In the genomic region with DNA sequence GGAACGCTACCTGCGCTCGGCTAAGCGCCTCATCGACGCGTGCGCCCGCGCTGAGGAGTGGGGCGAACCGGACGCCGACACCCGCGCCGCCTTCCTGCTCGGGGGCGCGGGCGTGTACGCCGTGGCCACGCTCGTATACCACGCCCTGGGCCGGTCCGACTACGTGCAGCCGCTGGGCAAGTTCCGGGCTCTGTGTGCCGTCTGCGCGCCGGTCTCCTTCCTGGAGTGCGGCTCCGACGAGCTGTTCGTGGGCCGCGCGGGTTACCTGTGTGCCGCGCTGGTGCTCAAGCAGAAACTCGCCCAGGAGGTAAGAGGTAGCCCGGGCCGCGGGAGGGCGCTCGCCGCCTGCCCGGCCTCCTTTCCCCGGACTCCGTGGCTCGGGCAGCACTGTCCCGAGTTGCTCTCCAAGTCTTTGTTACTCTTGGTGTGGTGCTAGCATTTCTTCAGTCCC, we compare ENCODE assay signal across 7 cellular contexts. TPM values are rescaled to one million over a fixed set of nuclear protein-coding genes. Genes with fewer than 3 reads are reported as not detected.
A peak's percentile ranks its signal among the peaks of the same experiment; 100 is the strongest.
DNase-seq lines count a peak whose midpoint lies in the region; ATAC-seq and TF ChIP-seq lines count a peak whose summit lies in the region.
"Not testable (repeated sequence)": the region's sequence is repeated elsewhere in the genome, so short reads cannot be mapped to it uniquely, and the experiment has no call there.

No MANE protein-coding gene starts in this region.

- peaks cover 47% of the 10 kb centered on the region for H3K27me3 Mint-ChIP-seq in activated T-cell treated with anti-CD3 and anti-CD28 coated beads, Interleukin-2, amount 50 U/mL, for 24 hours
- peaks cover 20% of the 10 kb centered on the region for H3K27me3 Mint-ChIP-seq in progenitor cell of endocrine pancreas

- TF ChIP-seq CTCF in dorsolateral prefrontal cortex (IDR thresholded peaks at IDR 0.05 in 54 of 56, conservative IDR thresholded peaks at IDR 0.05 in 2 of 56; ENCODE audit: low read depth in 1 of 56, partially characterized antibody in 56 of 56) (peak in 27 of 56 donors; percentile 8 to 43 (median 22)), progenitor cell of endocrine pancreas (IDR thresholded peaks at IDR 0.05; ENCODE audit: unreplicated experiment) (peak; percentile 52)

- peaks cover 0 to 44% (median 4%) of the 10 kb centered on the region in 45 donors for H3K27me3 ChIP-seq in dorsolateral prefrontal cortex

- peak; percentile 86 for DNase-seq in KBM-7
- peak; percentile 81 for DNase-seq in OCI-M1 (lab: John Stamatoyannopoulos, UW)
- DNase-seq in activated T-cell treated with anti-CD3 and anti-CD28 coated beads, Interleukin-2, amount 50 U/mL, for 24 hours, result peak; percentile 33
- peak in 3 of 10 donors; percentile 31 to 44 (median 43) for DNase-seq in dorsolateral prefrontal cortex
- peak; percentile 72 for DNase-seq in islet precursor cell
- DNase-seq in progenitor cell of endocrine pancreas (ENCODE audit: low spot score, unreplicated experiment), result not testable (repeated sequence)

- H3K9me3 Mint-ChIP-seq in activated T-cell treated with anti-CD3 and anti-CD28 coated beads, Interleukin-2, amount 50 U/mL, for 24 hours, result not testable (repeated sequence)
- peaks cover 10% of the 10 kb centered on the region for H3K9me3 Mint-ChIP-seq in progenitor cell of endocrine pancreas (ENCODE audit: low read depth)

- not testable (repeated sequence) for H3K36me3 Mint-ChIP-seq in activated T-cell treated with anti-CD3 and anti-CD28 coated beads, Interleukin-2, amount 50 U/mL, for 24 hours (ENCODE audit: low read depth); progenitor cell of endocrine pancreas (ENCODE audit: insufficient read depth)

- intact Hi-C loops in dorsolateral prefrontal cortex (cut with DNase I), result not testable (repeated sequence)

- in situ Hi-C loops in KBM-7 (cut with MboI; ENCODE audit: low pct_unique_long_range_greater_than_20kb, low sequenced_read_pairs), result not testable (repeated sequence)

- H3K4me1 Mint-ChIP-seq in activated T-cell treated with anti-CD3 and anti-CD28 coated beads, Interleukin-2, amount 50 U/mL, for 24 hours (ENCODE audit: low read depth); progenitor cell of endocrine pancreas (ENCODE audit: low read depth): not testable (repeated sequence)

- peak; percentile 72 for ATAC-seq in GM18867 (IDR thresholded peaks at IDR 0.05; ENCODE audit: unreplicated experiment)

- H3K4me3 ChIP-seq in dorsolateral prefrontal cortex, result peak overlapping the region in 58 of 59 donors; percentile 16 to 68 (median 48)

- not testable (repeated sequence) for H3K27ac ChIP-seq in dorsolateral prefrontal cortex

- not testable (repeated sequence) for H3K27ac Mint-ChIP-seq in activated T-cell treated with anti-CD3 and anti-CD28 coated beads, Interleukin-2, amount 50 U/mL, for 24 hours; progenitor cell of endocrine pancreas

- peak overlapping the region; percentile 54 for H3K4me3 Mint-ChIP-seq in activated T-cell treated with anti-CD3 and anti-CD28 coated beads, Interleukin-2, amount 50 U/mL, for 24 hours
- H3K4me3 Mint-ChIP-seq in progenitor cell of endocrine pancreas (ENCODE audit: low read depth), result peak overlapping the region; percentile 73

RNA-seq across cellular contexts. Expression of a gene that starts 0.7 kb away (rescaled TPM):
- total RNA-seq in dorsolateral prefrontal cortex (10 to 100 TPM in 3 of 120 experiments, 1 to 10 TPM in 117; 1.8 to 10.5 (median 5.4) TPM), progenitor cell of endocrine pancreas (0.19 and 0.24 TPM in 2 replicates)
